17 cellular contexts compared by ENCODE assay signal in the genomic region with DNA sequence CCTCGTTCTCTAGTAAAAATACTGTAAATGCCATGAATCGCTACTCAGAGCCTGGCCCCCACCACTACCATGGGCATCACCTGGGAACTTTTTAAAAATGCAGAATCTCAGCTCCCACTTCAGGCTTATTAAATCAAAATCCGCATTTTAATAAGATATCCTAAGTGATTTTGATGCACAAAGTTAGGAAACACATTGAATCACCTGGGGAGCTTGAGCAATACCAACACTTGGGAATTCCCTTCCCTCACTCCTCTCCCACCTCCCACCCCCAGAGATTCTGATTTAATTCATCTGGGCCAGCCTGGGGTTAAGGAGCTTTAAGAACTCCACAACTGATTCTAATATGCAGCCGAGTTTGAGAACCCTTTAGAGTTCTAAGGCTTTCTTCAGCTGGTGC.
DNase-seq lines count a peak whose midpoint lies in the region; TF ChIP-seq lines count a peak whose summit lies in the region.
"Had no signal": no experiment of that assay in that cellular context is flagged by ENCODE, and none has a peak within 500 bp of the region (broad histone marks: within the 10 kb centered on the region; RNA-seq: fewer than 3 reads in every experiment).

No MANE protein-coding gene starts in this region.

- no peaks in the 10 kb centered on the region for H3K36me3 ChIP-seq in iPS-15b (ENCODE audit: control insufficient read depth, insufficient read depth, low read length)
- H3K36me3 ChIP-seq in tibial artery = peaks cover 63 to 89% (median 76%) of the 10 kb centered on the region in 3 donors

- H3K4me3 ChIP-seq in coronary artery = no peak overlapping the region
- no peak overlapping the region for H3K4me3 ChIP-seq in iPS-15b (ENCODE audit: low read depth, low read length)
- no peak overlapping the region for H3K4me3 ChIP-seq in tibial artery

- H3K27me3 ChIP-seq in iPS-15b (ENCODE audit: control insufficient read depth, insufficient read depth, low read length) (no peaks in the 10 kb centered on the region), tibial artery (no peaks in the 10 kb centered on the region)

- no peak for TF ChIP-seq CTCF in coronary artery (IDR thresholded peaks at IDR 0.05)
- TF ChIP-seq CTCF in tibial artery (IDR thresholded peaks at IDR 0.05) = no peak

- DNase-seq in coronary artery (ENCODE audit: low spot score) (no peak), substantia nigra (lab: John Stamatoyannopoulos, UW) (no peak), tibial artery (no peak), DMS53 treated with DMSO at 0.1 percent for 48 hours (lab: John Stamatoyannopoulos, UW; ENCODE audit: unreplicated experiment) (no peak), NOMO-1 treated with DMSO at 0.1 percent for 48 hours (lab: John Stamatoyannopoulos, UW; ENCODE audit: unreplicated experiment) (no peak), HK-2 (ENCODE audit: unreplicated experiment) (no peak)
- DNase-seq: AML-193; Caco-2; CD4-positive, alpha-beta T cell; DMS153; DMS79 treated with DMSO at 0.1 percent for 48 hours; GF-D8; GOT3; H7; HFFc6 had no signal

- H3K4me1 ChIP-seq in iPS-15b (ENCODE audit: control insufficient read depth, insufficient read depth, low read length) (peaks cover 11% of the 10 kb centered on the region), tibial artery (peaks cover 0 to 32% (median 5%) of the 10 kb centered on the region in 4 donors)
- H3K4me1 ChIP-seq: Caco-2 had no signal

- intact Hi-C loops in tibial artery (cut with DNase I; ENCODE audit: low total_unique reads) = no loop called here

- peak overlapping the region; percentile 55 for H3K9ac ChIP-seq in iPS-15b (ENCODE audit: low read depth, low read length)

- no peaks in the 10 kb centered on the region for H3K9me3 ChIP-seq in iPS-15b (ENCODE audit: control insufficient read depth, insufficient read depth, low read length)
- H3K9me3 ChIP-seq in tibial artery = no peaks in the 10 kb centered on the region
- H3K9me3 ChIP-seq: Caco-2 had no signal

- H3K27ac ChIP-seq in coronary artery = peak overlapping the region; percentile 12 to 90
- H3K27ac ChIP-seq in substantia nigra (ENCODE audit: low read depth, low read length, poor library complexity, severe bottlenecking) = peak overlapping the region; percentile 55
- H3K27ac ChIP-seq in tibial artery = peak overlapping the region; percentile 47 to 57
- H3K27ac ChIP-seq: C4-2B had no signal
